ENCODE assay signal across 3 cellular contexts in genomic region chr1:219888667-219889066, GRCh38. TPM values are rescaled to one million over a fixed set of nuclear protein-coding genes. Genes with fewer than 3 reads are reported as not detected.
"Had no signal": no experiment of that assay in that cellular context is flagged by ENCODE, and none has a peak within 500 bp of the region (broad histone marks: within the 10 kb centered on the region; RNA-seq: fewer than 3 reads in every experiment).

No MANE protein-coding gene starts in this region.

RNA-seq across cellular contexts. Expression of gene SLC30A10, which starts 39.7 kb away (rescaled TPM):
- total RNA-seq: GM23248, H4, HFFc6 had no signal
- polyA plus RNA-seq: GM23248 had no signal
